Comparison of ENCODE assay signal across 9 cellular contexts in the genomic region with DNA sequence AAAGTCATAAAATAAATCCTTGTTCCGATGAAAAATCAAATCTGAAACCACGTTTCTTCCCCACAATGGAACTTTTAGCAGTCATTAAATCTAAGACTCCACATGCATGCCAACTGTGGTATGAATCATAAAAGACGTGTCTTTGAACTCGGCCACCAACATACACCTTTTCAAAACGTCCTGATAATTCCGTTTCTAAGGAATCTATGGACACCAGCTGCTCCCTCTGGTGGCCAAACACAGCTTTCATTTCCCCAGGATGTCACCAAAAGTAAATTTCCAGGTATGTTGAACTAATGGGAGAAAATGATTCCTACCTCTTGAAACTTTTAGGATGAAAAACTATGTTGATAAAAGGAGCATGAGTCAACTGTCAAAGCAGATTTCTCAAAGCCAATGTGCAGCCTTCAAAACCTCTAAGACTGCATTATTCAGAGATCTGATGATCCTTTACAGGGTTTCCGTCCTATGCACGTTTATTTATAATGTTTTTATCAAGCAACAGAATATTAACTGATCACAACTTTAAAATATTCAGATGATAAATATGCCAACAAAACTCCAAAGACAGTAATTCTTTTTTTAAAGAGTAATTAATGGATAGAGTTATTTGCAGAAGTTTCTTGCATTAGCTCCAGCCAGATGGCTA.
DNase-seq lines count a peak whose midpoint lies in the region; ATAC-seq, FAIRE-seq and TF ChIP-seq lines count a peak whose summit lies in the region.
"Had no signal": no experiment of that assay in that cellular context is flagged by ENCODE, and none has a peak within 500 bp of the region (broad histone marks: within the 10 kb centered on the region; RNA-seq: fewer than 3 reads in every experiment).

No MANE protein-coding gene starts in this region.

- peaks cover 0 to 2% (median 2%) of the 10 kb centered on the region in 3 donors for H3K4me1 Mint-ChIP-seq in T-cell

- no peaks in the 10 kb centered on the region for H3K27me3 ChIP-seq in ascending aorta
- no peaks in the 10 kb centered on the region for H3K27me3 ChIP-seq in keratinocyte (ENCODE audit: control insufficient read depth, extremely low read depth, insufficient read depth, low read length)
- no peaks in the 10 kb centered on the region for H3K27me3 ChIP-seq in transverse colon

- CTCF ChIA-PET in T-cell (lab: Charles Lee), result no interaction called here

- in situ Hi-C loops in transverse colon (cut with MboI; ENCODE audit: low pct_ligation_motif_present in 1 of 4, low pct_unique_long_range_greater_than_20kb in 1 of 4, low sequenced_read_pairs in 3 of 4), result no loop called here

- no peak for TF ChIP-seq EP300 in transverse colon (IDR thresholded peaks at IDR 0.05; ENCODE audit: low read depth)

- FAIRE-seq in D721Med (lab: Jason Lieb, UNC), result no peak
- FAIRE-seq in keratinocyte (lab: Jason Lieb, UNC), result peak; percentile 85

- H3K27ac Mint-ChIP-seq in T-cell, result no peak overlapping the region

- no peaks in the 10 kb centered on the region for H4K20me1 ChIP-seq in keratinocyte (ENCODE audit: control insufficient read depth, extremely low read depth, insufficient read depth, low read length)

- H3K9ac ChIP-seq in keratinocyte (ENCODE audit: control insufficient read depth, extremely low read depth, insufficient read depth, low read length), result no peak overlapping the region

- H3K36me3 Mint-ChIP-seq in T-cell, result peaks cover 6% of the 10 kb centered on the region

- no peaks in the 10 kb centered on the region for H3K79me2 ChIP-seq in keratinocyte (ENCODE audit: control insufficient read depth, insufficient read depth, low read length)

- H3K9me1 ChIP-seq in keratinocyte (ENCODE audit: control insufficient read depth, extremely low read depth, insufficient read depth, low read length), result no peaks in the 10 kb centered on the region

- H3K9me3 Mint-ChIP-seq in T-cell, result peaks cover 0 to 6% (median 0%) of the 10 kb centered on the region in 3 donors

- intact Hi-C loops in ascending aorta (cut with DNase I), result no loop called here
- intact Hi-C loops in transverse colon (cut with DNase I; ENCODE audit: low total_unique reads), result no loop called here

- no peaks in the 10 kb centered on the region for H3K9me3 ChIP-seq in ascending aorta
- no peaks in the 10 kb centered on the region for H3K9me3 ChIP-seq in keratinocyte (ENCODE audit: control insufficient read depth, low read depth, low read length)
- H3K9me3 ChIP-seq in transverse colon, result no peaks in the 10 kb centered on the region

- no peaks in the 10 kb centered on the region for H3K27me3 Mint-ChIP-seq in T-cell
- H3K27me3 Mint-ChIP-seq: naive B cell had no signal

- POLR2A ChIA-PET in T-cell (lab: Charles Lee), result no interaction called here

- H3K27ac ChIP-seq in ascending aorta (no peak overlapping the region), keratinocyte (ENCODE audit: control insufficient read depth, insufficient read depth, low read length) (no peak overlapping the region), transverse colon (peak overlapping the region in 1 of 4 donors; percentile 19)

- H3K4me3 ChIP-seq in ascending aorta (no peak overlapping the region), keratinocyte (ENCODE audit: control insufficient read depth in 2 of 3, extremely low read depth in 1 of 3, insufficient read depth in 2 of 3, low read depth in 1 of 3, low read length in 3 of 3) (no peak overlapping the region), transverse colon (peak overlapping the region in 1 of 4 donors; percentile 24)

- no peaks in the 10 kb centered on the region for H3K36me3 ChIP-seq in ascending aorta
- peaks cover 2 to 3% of the 10 kb centered on the region in 2 experiments for H3K36me3 ChIP-seq in keratinocyte (ENCODE audit: control insufficient read depth in 2 of 2, extremely low read depth in 1 of 2, insufficient read depth in 2 of 2, low read length in 2 of 2)
- no peaks in the 10 kb centered on the region for H3K36me3 ChIP-seq in transverse colon

- H3K4me1 ChIP-seq in ascending aorta (no peaks in the 10 kb centered on the region), keratinocyte (ENCODE audit: control insufficient read depth, extremely low read depth, insufficient read depth, low read length) (peaks cover 3% of the 10 kb centered on the region), transverse colon (peaks cover 0 to 9% (median 0%) of the 10 kb centered on the region in 4 donors)

- TF ChIP-seq POLR2A in transverse colon (IDR thresholded peaks at IDR 0.05), result no peak

- 32 to 42% methylated on average over 7 to 8 of the region's 8 CpGs for WGBS in transverse colon (ENCODE audit: low coverage in 1 of 2), 2 donors

- peak; percentile 28 for DNase-seq in D721Med (ENCODE audit: insufficient read length, low spot score)
- DNase-seq in HuH-7.5 (ENCODE audit: low spot score), result peak; percentile 29
- no peak for DNase-seq in ascending aorta (ENCODE audit: low spot score in 2 of 2)
- DNase-seq in keratinocyte (ENCODE audit: low read depth, low spot score), result peak; percentile 9
- peak; percentile 68 for DNase-seq in transverse colon
- DNase-seq in T-cell, result no peak
- DNase-seq: naive B cell had no signal

- no peak for ATAC-seq in GM21786 (IDR thresholded peaks at IDR 0.05; ENCODE audit: unreplicated experiment)
- no peak for ATAC-seq in T-cell (replicated peaks in 1 of 4)
- no peak for ATAC-seq in HG03460 (IDR thresholded peaks at IDR 0.05; ENCODE audit: unreplicated experiment)

- peak overlapping the region; percentile 44 for H3K4me2 ChIP-seq in keratinocyte (ENCODE audit: control insufficient read depth, extremely low read depth, insufficient read depth, low read depth, low read length)

- peak; percentile 78 for TF ChIP-seq CTCF in D721Med (IDR thresholded peaks at IDR 0.05; ENCODE audit: insufficient read depth, missing control alignments)
- TF ChIP-seq CTCF in ascending aorta (IDR thresholded peaks at IDR 0.05), result peak; percentile 23 to 53 (median 39)
- peak; percentile 66 to 86 (median 68) for TF ChIP-seq CTCF in keratinocyte (optimal IDR thresholded peaks at IDR 0.05 in 1 of 3, IDR thresholded peaks at IDR 0.05 in 1 of 3, conservative IDR thresholded peaks at IDR 0.05 in 1 of 3; ENCODE audit: extremely low read depth in 1 of 3, insufficient read depth in 2 of 3, low read length in 3 of 3)
- peak; percentile 67 to 82 (median 76) for TF ChIP-seq CTCF in transverse colon (IDR thresholded peaks at IDR 0.05)

- dilution Hi-C loops in keratinocyte (cut with MboI; ENCODE audit: extremely low pct_ligation_motif_present, low sequenced_read_pairs), result no loop called here

- H2AFZ ChIP-seq in keratinocyte (ENCODE audit: control insufficient read depth, low read length), result peak overlapping the region; percentile 48

- no peak overlapping the region for H3K4me3 Mint-ChIP-seq in T-cell
- H3K4me3 Mint-ChIP-seq: naive B cell had no signal

Comparison
In these comparisons a context has a peak if more than half of its experiments do, and no peak if none do; other contexts are left out.
1. DNase-seq: peak in D721Med (single experiment), HuH-7.5 (single experiment), keratinocyte (single experiment) and transverse colon (single experiment); none in ascending aorta (0 of 2) and T-cell (0 of 34).
2. Peak in every context shown above with its lines, with median percentiles within 50 percentile points of each other: CTCF ChIP-seq.